ENCODE assay signal across 40 cellular contexts in genomic region chr19:43923875-43924274, GRCh38. TPM values are rescaled to one million over a fixed set of nuclear protein-coding genes. Genes with fewer than 3 reads are reported as not detected.
"Had no signal": no experiment of that assay in that cellular context is flagged by ENCODE, and none has a peak within 500 bp of the region (broad histone marks: within the 10 kb centered on the region; RNA-seq: fewer than 3 reads in every experiment).

No MANE protein-coding gene starts in this region.

- DNase-seq: activated CD4-positive, alpha-beta memory T cell treated with anti-CD3 and anti-CD28 coated beads, Interleukin-2, amount 10 ng/mL, durations not matched to agents 7 days and 5 days; activated CD4-positive, alpha-beta T cell treated with anti-CD3 and anti-CD28 coated beads for 1 hour; activated CD4-positive, alpha-beta T cell treated with anti-CD3 and anti-CD28 coated beads for 36 hours; activated CD4-positive, alpha-beta T cell treated with anti-CD3 and anti-CD28 coated beads for 48 hours; activated CD4-positive, alpha-beta T cell treated with anti-CD3 and anti-CD28 coated beads, Interleukin-2, amount 10 ng/mL, durations not matched to agents 7 days and 5 days; activated CD4-positive, alpha-beta T cell treated with anti-CD3 and anti-CD28 coated beads, Interleukin-2, amount 50 U/mL, for 48 hours; activated CD4-positive, CD25-positive, alpha-beta regulatory T cell; activated CD8-positive, alpha-beta memory T cell treated with anti-CD3 and anti-CD28 coated beads for 24 hours; activated CD8-positive, alpha-beta memory T cell treated with anti-CD3 and anti-CD28 coated beads, Interleukin-2, amount 10 ng/mL, durations not matched to agents 7 days and 5 days; activated CD8-positive, alpha-beta memory T cell treated with anti-CD3 and anti-CD28 coated beads, Interleukin-2, amount 50 U/mL, for 48 hours; activated CD8-positive, alpha-beta T cell treated with anti-CD3 and anti-CD28 coated beads, Interleukin-2, amount 10 ng/mL, durations not matched to agents 7 days and 5 days; activated effector memory CD4-positive, alpha-beta T cell treated with Interleukin-2 at 50 U/mL for 16 hours; activated gamma-delta T cell; activated naive CD4-positive, alpha-beta T cell treated with anti-CD3 and anti-CD28 coated beads, Interleukin-2, amount 10 ng/mL, durations not matched to agents 7 days and 5 days; activated naive CD4-positive, alpha-beta T cell treated with Interleukin-2 at 50 U/mL for 16 hours; activated naive CD8-positive, alpha-beta T cell treated with anti-CD3 and anti-CD28 coated beads, Interleukin-2, amount 10 ng/mL, durations not matched to agents 7 days and 5 days; activated naive CD8-positive, alpha-beta T cell treated with anti-CD3 and anti-CD28 coated beads, Interleukin-2, amount 50 U/mL, for 24 hours; activated T-cell treated with anti-CD3 and anti-CD28 coated beads, Interleukin-2, amount 50 U/mL, for 24 hours; activated T-cell treated with anti-CD3 and anti-CD28 coated beads, Interleukin-2, amount 50 U/mL, for 48 hours; amygdala; anterior cingulate cortex; caudate nucleus; cerebellar nuclear complex; T-helper 1 cell; T-helper 2 cell; T-helper 9 cell; WERI-Rb-1 had no signal

- H3K4me1 ChIP-seq: ascending aorta had no signal

- H3K4me3 Mint-ChIP-seq: activated CD4-positive, alpha-beta memory T cell treated with anti-CD3 and anti-CD28 coated beads, Interleukin-2, amount 10 ng/mL, durations not matched to agents 7 days and 5 days; activated CD4-positive, alpha-beta T cell treated with anti-CD3 and anti-CD28 coated beads for 36 hours; activated CD4-positive, alpha-beta T cell treated with anti-CD3 and anti-CD28 coated beads, Interleukin-2, amount 10 ng/mL, durations not matched to agents 7 days and 5 days; activated CD8-positive, alpha-beta memory T cell treated with anti-CD3 and anti-CD28 coated beads, Interleukin-2, amount 10 ng/mL, durations not matched to agents 7 days and 5 days; activated CD8-positive, alpha-beta T cell treated with anti-CD3 and anti-CD28 coated beads, Interleukin-2, amount 10 ng/mL, durations not matched to agents 7 days and 5 days; activated naive CD4-positive, alpha-beta T cell treated with anti-CD3 and anti-CD28 coated beads, Interleukin-2, amount 10 ng/mL, durations not matched to agents 7 days and 5 days; activated naive CD4-positive, alpha-beta T cell treated with anti-CD3 and anti-CD28 coated beads, Interleukin-2, amount 50 U/mL, for 24 hours; activated naive CD8-positive, alpha-beta T cell; activated naive CD8-positive, alpha-beta T cell treated with anti-CD3 and anti-CD28 coated beads, Interleukin-2, amount 10 ng/mL, durations not matched to agents 7 days and 5 days; activated naive CD8-positive, alpha-beta T cell treated with anti-CD3 and anti-CD28 coated beads, Interleukin-2, amount 50 U/mL, for 24 hours; activated T-cell treated with anti-CD3 and anti-CD28 coated beads, Interleukin-2, amount 50 U/mL, for 24 hours; brain; central memory CD8-positive, alpha-beta T cell; T-helper 1 cell treated with Interleukin-12 subunit alpha and Interleukin-12 subunit beta and Interleukin-4 antibody, amounts not matched to agents 30 μg/mL and 1 μg/mL, for 36 hours; T-helper 2 cell treated with Interferon-gamma antibody and Interleukin-4, amounts not matched to agents 5 μg/mL and 100 μg/mL, for 36 hours; WTC11 had no signal

- H3K27me3 ChIP-seq: ascending aorta, cardiac muscle cell had no signal

- H3K4me3 ChIP-seq: ascending aorta, cardiac muscle cell had no signal

- H3K4me1 Mint-ChIP-seq: activated CD4-positive, alpha-beta memory T cell treated with anti-CD3 and anti-CD28 coated beads, Interleukin-2, amount 10 ng/mL, durations not matched to agents 7 days and 5 days; activated CD4-positive, alpha-beta T cell treated with anti-CD3 and anti-CD28 coated beads for 36 hours; activated CD4-positive, alpha-beta T cell treated with anti-CD3 and anti-CD28 coated beads, Interleukin-2, amount 10 ng/mL, durations not matched to agents 7 days and 5 days; activated CD8-positive, alpha-beta memory T cell treated with anti-CD3 and anti-CD28 coated beads, Interleukin-2, amount 10 ng/mL, durations not matched to agents 7 days and 5 days; activated naive CD4-positive, alpha-beta T cell treated with anti-CD3 and anti-CD28 coated beads, Interleukin-2, amount 10 ng/mL, durations not matched to agents 7 days and 5 days; activated naive CD8-positive, alpha-beta T cell treated with anti-CD3 and anti-CD28 coated beads, Interleukin-2, amount 10 ng/mL, durations not matched to agents 7 days and 5 days; activated naive CD8-positive, alpha-beta T cell treated with anti-CD3 and anti-CD28 coated beads, Interleukin-2, amount 50 U/mL, for 24 hours; brain; WTC11 had no signal

- H3K27me3 Mint-ChIP-seq: activated CD4-positive, alpha-beta memory T cell treated with anti-CD3 and anti-CD28 coated beads, Interleukin-2, amount 10 ng/mL, durations not matched to agents 7 days and 5 days; activated CD4-positive, alpha-beta T cell treated with anti-CD3 and anti-CD28 coated beads for 36 hours; activated CD4-positive, alpha-beta T cell treated with anti-CD3 and anti-CD28 coated beads, Interleukin-2, amount 10 ng/mL, durations not matched to agents 7 days and 5 days; activated CD8-positive, alpha-beta memory T cell treated with anti-CD3 and anti-CD28 coated beads, Interleukin-2, amount 10 ng/mL, durations not matched to agents 7 days and 5 days; activated naive CD4-positive, alpha-beta T cell treated with anti-CD3 and anti-CD28 coated beads, Interleukin-2, amount 10 ng/mL, durations not matched to agents 7 days and 5 days; activated naive CD4-positive, alpha-beta T cell treated with anti-CD3 and anti-CD28 coated beads, Interleukin-2, amount 50 U/mL, for 24 hours; activated naive CD8-positive, alpha-beta T cell; activated naive CD8-positive, alpha-beta T cell treated with anti-CD3 and anti-CD28 coated beads, Interleukin-2, amount 10 ng/mL, durations not matched to agents 7 days and 5 days; activated naive CD8-positive, alpha-beta T cell treated with anti-CD3 and anti-CD28 coated beads, Interleukin-2, amount 50 U/mL, for 24 hours; activated T-cell treated with anti-CD3 and anti-CD28 coated beads, Interleukin-2, amount 50 U/mL, for 24 hours; brain; central memory CD8-positive, alpha-beta T cell had no signal

- H3K9me3 Mint-ChIP-seq: WTC11 had no signal

- H3K27ac ChIP-seq: ascending aorta, cardiac muscle cell, WERI-Rb-1 had no signal

- ATAC-seq: activated CD4-positive, alpha-beta T cell treated with anti-CD3 and anti-CD28 coated beads for 36 hours; activated CD4-positive, CD25-positive, alpha-beta regulatory T cell treated with anti-CD3 and anti-CD28 coated beads, Interleukin-2, amount 50 U/mL, for 24 hours; activated CD8-positive, alpha-beta memory T cell treated with anti-CD3 and anti-CD28 coated beads, Interleukin-2, amount 10 ng/mL, durations not matched to agents 7 days and 5 days; activated CD8-positive, alpha-beta T cell treated with anti-CD3 and anti-CD28 coated beads, Interleukin-2, amount 10 ng/mL, durations not matched to agents 7 days and 5 days; activated naive CD8-positive, alpha-beta T cell treated with anti-CD3 and anti-CD28 coated beads, Interleukin-2, amount 50 U/mL, for 24 hours; WTC11 had no signal

- H3K27ac Mint-ChIP-seq: activated CD4-positive, alpha-beta memory T cell treated with anti-CD3 and anti-CD28 coated beads, Interleukin-2, amount 10 ng/mL, durations not matched to agents 7 days and 5 days; activated CD4-positive, alpha-beta T cell treated with anti-CD3 and anti-CD28 coated beads for 36 hours; activated CD4-positive, alpha-beta T cell treated with anti-CD3 and anti-CD28 coated beads, Interleukin-2, amount 10 ng/mL, durations not matched to agents 7 days and 5 days; activated CD8-positive, alpha-beta memory T cell treated with anti-CD3 and anti-CD28 coated beads, Interleukin-2, amount 10 ng/mL, durations not matched to agents 7 days and 5 days; activated CD8-positive, alpha-beta T cell treated with anti-CD3 and anti-CD28 coated beads, Interleukin-2, amount 10 ng/mL, durations not matched to agents 7 days and 5 days; activated naive CD4-positive, alpha-beta T cell treated with anti-CD3 and anti-CD28 coated beads, Interleukin-2, amount 10 ng/mL, durations not matched to agents 7 days and 5 days; activated naive CD4-positive, alpha-beta T cell treated with anti-CD3 and anti-CD28 coated beads, Interleukin-2, amount 50 U/mL, for 24 hours; activated naive CD8-positive, alpha-beta T cell; activated naive CD8-positive, alpha-beta T cell treated with anti-CD3 and anti-CD28 coated beads, Interleukin-2, amount 10 ng/mL, durations not matched to agents 7 days and 5 days; activated naive CD8-positive, alpha-beta T cell treated with anti-CD3 and anti-CD28 coated beads, Interleukin-2, amount 50 U/mL, for 24 hours; activated T-cell treated with anti-CD3 and anti-CD28 coated beads, Interleukin-2, amount 50 U/mL, for 24 hours; activated T-helper 2 cell treated with anti-CD3 and anti-CD28 coated beads, Interferon-gamma antibody, Interleukin-2, Interleukin-4, amounts not matched to agents 10 μg/mL and 5 μg/mL and 100 μg/mL, durations not matched to agents 14 hours and 24 hours and 36 hours; brain; T-helper 1 cell treated with Interleukin-12 subunit alpha and Interleukin-12 subunit beta and Interleukin-4 antibody, amounts not matched to agents 30 μg/mL and 1 μg/mL, for 36 hours; T-helper 2 cell treated with Interferon-gamma antibody and Interleukin-4, amounts not matched to agents 5 μg/mL and 100 μg/mL, for 36 hours; WTC11 had no signal

- FAIRE-seq: bronchial epithelial cell, TTC549 had no signal

RNA-seq across cellular contexts. Expression of gene ZNF404, which starts 40.1 kb away (rescaled TPM):
- total RNA-seq: ascending aorta had no signal
